23 cellular contexts compared by ENCODE assay signal in genomic region chr6:133467982-133468380, GRCh38.
DNase-seq lines count a peak whose midpoint lies in the region; ATAC-seq, FAIRE-seq and TF ChIP-seq lines count a peak whose summit lies in the region.
"Had no signal": no experiment of that assay in that cellular context is flagged by ENCODE, and none has a peak within 500 bp of the region (broad histone marks: within the 10 kb centered on the region; RNA-seq: fewer than 3 reads in every experiment).

No MANE protein-coding gene starts in this region.

- peak overlapping the region; percentile 3 for H3K4me3 ChIP-seq in adipocyte (ENCODE audit: low read length)
- no peak overlapping the region for H3K4me3 ChIP-seq in brain microvascular endothelial cell (ENCODE audit: low read depth, low read length)
- H3K4me3 ChIP-seq: MG63 had no signal

- no peak overlapping the region for H3K9ac ChIP-seq in adipocyte (ENCODE audit: low read length)

- in situ Hi-C loops in brain microvascular endothelial cell (cut with HindIII; ENCODE audit: low pct_ligation_motif_present, low sequenced_read_pairs) = no loop called here

- ATAC-seq in HG02623 (IDR thresholded peaks at IDR 0.05; ENCODE audit: unreplicated experiment) = no peak
- ATAC-seq in HG02973 (IDR thresholded peaks at IDR 0.05; ENCODE audit: unreplicated experiment) = no peak
- ATAC-seq: Panc1 had no signal

- H3K27me3 ChIP-seq in adipocyte (replicated peaks; ENCODE audit: control insufficient read depth, insufficient read depth, low read length) (no peaks in the 10 kb centered on the region), brain microvascular endothelial cell (replicated peaks) (no peaks in the 10 kb centered on the region)
- H3K27me3 ChIP-seq: BE2C, MG63 had no signal

- no peaks in the 10 kb centered on the region for H3K36me3 ChIP-seq in adipocyte (ENCODE audit: control insufficient read depth, insufficient read depth, low read length, severe bottlenecking)
- H3K36me3 ChIP-seq in brain microvascular endothelial cell (replicated peaks) = no peaks in the 10 kb centered on the region

- no peak for FAIRE-seq in D721Med (lab: Jason Lieb, UNC)
- FAIRE-seq: GM12892, H54 had no signal

- no peak for DNase-seq in adipocyte (ENCODE audit: low read depth)
- peak; percentile 26 for DNase-seq in brain microvascular endothelial cell
- DNase-seq in iris pigment epithelial cell (ENCODE audit: low read depth) = peak; percentile 4
- no peak for DNase-seq in NCI-H1105 (lab: John Stamatoyannopoulos, UW)
- DNase-seq in D721Med (ENCODE audit: insufficient read length, low spot score) = no peak
- DNase-seq: BE2C; CD8-positive, alpha-beta memory T cell; DMS79 treated with DMSO at 0.1 percent for 48 hours; KG1; MG63; NCI-H1417 treated with DMSO at 0.1 percent for 48 hours; NCI-H1694 treated with DMSO at 0.1 percent for 48 hours; NCI-H2081; NCI-H2227 treated with DMSO at 0.1 percent for 48 hours; NCI-H510A; NCI-H69; SHP77 had no signal

- TF ChIP-seq CTCF in brain microvascular endothelial cell (IDR thresholded peaks at IDR 0.05; ENCODE audit: low read depth, low read length, missing control alignments) (no peak), D721Med (IDR thresholded peaks at IDR 0.05; ENCODE audit: insufficient read depth, missing control alignments) (no peak)

- no peak overlapping the region for H3K27ac ChIP-seq in brain microvascular endothelial cell
- H3K27ac ChIP-seq: RWPE1 had no signal

- peaks cover 11% of the 10 kb centered on the region for H3K4me1 ChIP-seq in adipocyte (ENCODE audit: control insufficient read depth, insufficient read depth, low read length)
- H3K4me1 ChIP-seq: BE2C had no signal

- no peaks in the 10 kb centered on the region for H3K9me3 ChIP-seq in adipocyte (ENCODE audit: control insufficient read depth, low read length)
- H3K9me3 ChIP-seq: BE2C had no signal

Comparison
In these comparisons a context has a peak if more than half of its experiments do, and no peak if none do; other contexts are left out.
1. DNase-seq: peak in brain microvascular endothelial cell (single experiment) and iris pigment epithelial cell (single experiment); none in adipocyte (single experiment), NCI-H1105 (single experiment) and D721Med (single experiment).